ENCODE assay signal across 17 cellular contexts in the genomic region with DNA sequence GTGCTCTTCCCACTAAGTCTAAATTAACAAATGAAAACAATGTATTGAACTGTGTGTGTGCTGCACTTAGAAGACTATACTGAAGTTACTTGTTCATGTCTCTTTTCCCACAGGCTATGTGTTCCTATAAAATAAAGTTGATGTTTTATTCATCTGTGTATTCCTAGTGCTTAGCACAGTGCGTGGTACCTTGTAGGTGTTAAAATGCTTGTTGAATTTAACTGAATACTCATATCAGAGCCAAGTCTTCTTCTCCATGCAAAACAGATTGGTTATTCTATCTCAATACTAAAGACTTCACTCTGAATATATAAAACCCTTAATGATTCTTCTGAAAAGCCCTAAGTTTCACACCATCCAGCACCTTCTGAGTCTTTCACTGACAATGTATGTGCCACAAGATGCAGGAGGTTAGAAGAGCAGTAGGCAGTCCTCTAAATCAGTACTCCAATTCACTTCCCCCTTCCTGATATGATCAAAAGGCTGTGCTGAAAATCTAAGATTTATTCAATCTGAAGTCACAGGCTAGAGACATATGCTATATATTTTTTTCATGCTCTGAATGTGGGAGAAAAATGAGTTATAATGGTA.
DNase-seq lines count a peak whose midpoint lies in the region; ATAC-seq and TF ChIP-seq lines count a peak whose summit lies in the region.
"Had no signal": no experiment of that assay in that cellular context is flagged by ENCODE, and none has a peak within 500 bp of the region (broad histone marks: within the 10 kb centered on the region; RNA-seq: fewer than 3 reads in every experiment).

No MANE protein-coding gene starts in this region.

- CTCF ChIA-PET in GM10248 (lab: Yijun Ruan, JAX): interaction anchor here (1.0 to 1.7 kb wide), 7 partner anchors 11 to 70 kb away, joined by 3 to 5 read pairs (median 4); no protein-coding TSS in a partner anchor

- no peak for TF ChIP-seq CTCF in GM10248 (IDR thresholded peaks at IDR 0.05; ENCODE audit: control extremely low read depth, extremely low read depth, low read depth, missing control alignments)

- H3K4me1 Mint-ChIP-seq in stimulated activated naive CD8-positive, alpha-beta T cell treated with anti-CD3 and anti-CD28 coated beads, Interleukin-15, amount 100 ng/mL, for 72 hours: no peaks in the 10 kb centered on the region

- POLR2A ChIA-PET in GM10248 (lab: Yijun Ruan, JAX): no interaction called here

- H3K27me3 Mint-ChIP-seq in stimulated activated naive CD8-positive, alpha-beta T cell treated with anti-CD3 and anti-CD28 coated beads, Interleukin-15, amount 100 ng/mL, for 72 hours: no peaks in the 10 kb centered on the region

- no peak overlapping the region for H3K27ac Mint-ChIP-seq in stimulated activated naive CD8-positive, alpha-beta T cell treated with anti-CD3 and anti-CD28 coated beads, Interleukin-15, amount 100 ng/mL, for 72 hours
- H3K27ac Mint-ChIP-seq: CD8-positive, alpha-beta T cell had no signal

- H3K4me3 Mint-ChIP-seq in stimulated activated naive CD8-positive, alpha-beta T cell treated with anti-CD3 and anti-CD28 coated beads, Interleukin-15, amount 100 ng/mL, for 72 hours: no peak overlapping the region
- H3K4me3 Mint-ChIP-seq: CD8-positive, alpha-beta T cell had no signal

- no peak for DNase-seq in stimulated activated naive CD8-positive, alpha-beta T cell treated with anti-CD3 and anti-CD28 coated beads, Interleukin-15, Interleukin-2, amounts not matched to agents 100 U/mL and 50 U/mL, for 24 hours
- no peak for DNase-seq in stimulated activated naive CD8-positive, alpha-beta T cell treated with anti-CD3 and anti-CD28 coated beads, Interleukin-15, amount 100 ng/mL, for 72 hours
- DNase-seq in GM10248 (ENCODE audit: extremely low spot score) (no peak), HT-29 (ENCODE audit: low spot score) (no peak), NCI-H526 (lab: John Stamatoyannopoulos, UW) (no peak)
- DNase-seq: Calu3; CD8-positive, alpha-beta T cell; GF-D8; GM23248; NCI-H1417 treated with DMSO at 0.1 percent for 48 hours; NCI-H1930; NCI-H226; NCI-H524; PC-9 had no signal

- ATAC-seq in stimulated activated naive CD8-positive, alpha-beta T cell treated with anti-CD3 and anti-CD28 coated beads, Interleukin-15, Interleukin-2, amounts not matched to agents 100 U/mL and 50 U/mL, for 24 hours: peak; percentile 19
- no peak for ATAC-seq in stimulated activated naive CD8-positive, alpha-beta T cell treated with anti-CD3 and anti-CD28 coated beads, Interleukin-15, amount 100 ng/mL, for 72 hours
- ATAC-seq in GM19043 (IDR thresholded peaks at IDR 0.05; ENCODE audit: low read depth, unreplicated experiment): peak; percentile 37
- ATAC-seq in HG02885 (IDR thresholded peaks at IDR 0.05; ENCODE audit: poor library complexity, unreplicated experiment): peak; percentile 41
- ATAC-seq in GM18858 (IDR thresholded peaks at IDR 0.05; ENCODE audit: unreplicated experiment): no peak
- ATAC-seq: CD8-positive, alpha-beta T cell had no signal

- no peaks in the 10 kb centered on the region for H3K9me3 Mint-ChIP-seq in stimulated activated naive CD8-positive, alpha-beta T cell treated with anti-CD3 and anti-CD28 coated beads, Interleukin-15, amount 100 ng/mL, for 72 hours
- H3K9me3 Mint-ChIP-seq: CD8-positive, alpha-beta T cell had no signal

Comparison
In these comparisons a context has a peak if more than half of its experiments do, and no peak if none do; other contexts are left out.
1. ATAC-seq: peak in stimulated activated naive CD8-positive, alpha-beta T cell treated with anti-CD3 and anti-CD28 coated beads, Interleukin-15, Interleukin-2, amounts not matched to agents 100 U/mL and 50 U/mL, for 24 hours (single experiment), GM19043 (single experiment) and HG02885 (single experiment); none in stimulated activated naive CD8-positive, alpha-beta T cell treated with anti-CD3 and anti-CD28 coated beads, Interleukin-15, amount 100 ng/mL, for 72 hours (single experiment) and GM18858 (single experiment).